Comparison of ENCODE assay signal across 8 cellular contexts in the genomic region with DNA sequence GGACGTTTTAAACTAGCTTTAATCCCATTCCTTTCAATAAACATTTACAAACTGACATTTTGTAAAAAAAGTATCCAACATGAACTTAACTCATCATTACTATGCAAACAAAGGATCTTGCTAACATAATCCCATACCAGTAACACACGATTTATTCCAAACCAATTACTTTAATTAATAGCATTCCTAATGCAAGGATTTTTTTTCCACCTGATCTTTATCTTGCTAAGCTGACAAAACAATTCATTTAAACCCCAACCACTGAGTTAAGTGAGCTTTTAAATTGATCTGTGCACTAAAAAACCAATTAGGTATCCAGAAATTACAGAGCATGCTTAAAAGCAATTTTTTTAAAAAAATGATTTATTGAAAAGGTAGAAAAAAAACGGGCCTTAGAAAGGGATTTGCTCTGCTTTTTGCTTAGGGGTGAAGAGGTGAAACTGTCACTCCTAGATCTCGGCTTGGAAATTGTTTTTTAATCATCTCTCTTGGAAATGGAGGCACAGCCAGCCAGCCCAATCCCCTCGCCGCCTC. TPM values are rescaled to one million over a fixed set of nuclear protein-coding genes. Genes with fewer than 3 reads are reported as not detected.
DNase-seq lines count a peak whose midpoint lies in the region; ATAC-seq, FAIRE-seq and TF ChIP-seq lines count a peak whose summit lies in the region.
"Had no signal": no experiment of that assay in that cellular context is flagged by ENCODE, and none has a peak within 500 bp of the region (broad histone marks: within the 10 kb centered on the region; RNA-seq: fewer than 3 reads in every experiment).

No MANE protein-coding gene starts in this region.

- peak overlapping the region; percentile 91 for H3K27ac Mint-ChIP-seq in activated T-helper 17 cell treated with anti-CD3 and anti-CD28 coated beads, Interleukin-2, amount 50 U/mL, for 72 hours

- no peaks in the 10 kb centered on the region for H3K9me3 Mint-ChIP-seq in activated T-helper 17 cell treated with anti-CD3 and anti-CD28 coated beads, Interleukin-2, amount 50 U/mL, for 72 hours
- H3K9me3 Mint-ChIP-seq: activated naive CD4-positive, alpha-beta T cell treated with anti-CD3 and anti-CD28 coated beads, Interleukin-2, amount 50 U/mL, for 72 hours had no signal

- peaks cover 53% of the 10 kb centered on the region for H3K36me3 Mint-ChIP-seq in activated T-helper 17 cell treated with anti-CD3 and anti-CD28 coated beads, Interleukin-2, amount 50 U/mL, for 72 hours (ENCODE audit: low read depth)

- ATAC-seq in activated T-helper 17 cell treated with anti-CD3 and anti-CD28 coated beads, Interleukin-2, amount 50 U/mL, for 72 hours (replicated peaks): no peak
- ATAC-seq in HG03378 (IDR thresholded peaks at IDR 0.05; ENCODE audit: unreplicated experiment): no peak

- H3K4me3 ChIP-seq in HUES64 (ENCODE audit: low read length) (peak overlapping the region; percentile 83), iPS-20b (ENCODE audit: low read length) (peak overlapping the region; percentile 80), stomach (peak overlapping the region; percentile 70 to 94 (median 86))

- TF ChIP-seq POLR2A in stomach (IDR thresholded peaks at IDR 0.05) (no peak), H54 (IDR thresholded peaks at IDR 0.05; ENCODE audit: low read depth, low read length) (no peak)

- H3K4me1 ChIP-seq in HUES64 (ENCODE audit: insufficient read depth, low read length) (peaks cover 16% of the 10 kb centered on the region), iPS-20b (ENCODE audit: insufficient read depth, low read length) (peaks cover 11% of the 10 kb centered on the region; the same call in 1 of the 2 replicates), stomach (peaks cover 0 to 55% (median 33%) of the 10 kb centered on the region in 4 donors)

- H3K4me1 Mint-ChIP-seq in activated T-helper 17 cell treated with anti-CD3 and anti-CD28 coated beads, Interleukin-2, amount 50 U/mL, for 72 hours: peaks cover 30% of the 10 kb centered on the region

- H3K36me3 ChIP-seq in HUES64 (ENCODE audit: insufficient read depth, low read length) (0 out of 2 replicates have a peak, but pooled peaks cover 2% of the 10 kb centered on the region), iPS-20b (ENCODE audit: insufficient read depth, low read depth, low read length) (peaks cover 6% of the 10 kb centered on the region; the same call in 1 of the 2 replicates), stomach (no peaks in the 10 kb centered on the region)

- WGBS in HUES64: 23% methylated on average over 6 of the region's 6 CpGs
- 33 to 51% (median 42%) methylated on average over 6 of the region's 6 CpGs for WGBS in stomach, 5 donors

- no peak for FAIRE-seq in H54 (lab: Jason Lieb, UNC)

- H3K9ac ChIP-seq in HUES64 (ENCODE audit: low read depth, low read length) (peak overlapping the region; percentile 75; the same call in 1 of the 2 replicates), iPS-20b (ENCODE audit: low read depth, low read length) (peak overlapping the region; percentile 77; the same call in 1 of the 2 replicates)

- DNase-seq in stomach (no peak), H54 (ENCODE audit: insufficient read length, low spot score) (no peak), NCI-H748 treated with DMSO at 0.1 percent for 48 hours (lab: John Stamatoyannopoulos, UW) (no peak)

- TF ChIP-seq EP300 in stomach (IDR thresholded peaks at IDR 0.05): no peak

- no peaks in the 10 kb centered on the region for H3K27me3 Mint-ChIP-seq in activated T-helper 17 cell treated with anti-CD3 and anti-CD28 coated beads, Interleukin-2, amount 50 U/mL, for 72 hours

- intact Hi-C loops in stomach (cut with DNase I; ENCODE audit: low total_unique reads): loop anchor here (5.0 kb wide), 1 partner anchor 64 kb away; no protein-coding TSS in a partner anchor

- H3K27ac ChIP-seq in HUES64 (ENCODE audit: low read depth, low read length): no peak overlapping the region
- H3K27ac ChIP-seq in iPS-20b (ENCODE audit: low read length): no peak overlapping the region
- H3K27ac ChIP-seq in stomach: peak overlapping the region in 4 of 5 donors; percentile 81 to 89 (median 85)

- no peak for TF ChIP-seq CTCF in stomach (IDR thresholded peaks at IDR 0.05)

- H3K27me3 ChIP-seq in HUES64 (ENCODE audit: insufficient read depth, low read length) (peaks cover 28% of the 10 kb centered on the region), iPS-20b (ENCODE audit: insufficient read depth, low read length) (peaks cover 33% of the 10 kb centered on the region), stomach (peaks cover 0 to 4% (median 0%) of the 10 kb centered on the region in 3 donors)

- H3K9me3 ChIP-seq in HUES64 (ENCODE audit: insufficient read depth, low read depth, low read length) (no peaks in the 10 kb centered on the region), iPS-20b (ENCODE audit: insufficient read depth, low read depth, low read length) (no peaks in the 10 kb centered on the region), stomach (no peaks in the 10 kb centered on the region)

- peak overlapping the region; percentile 94 for H3K4me3 Mint-ChIP-seq in activated T-helper 17 cell treated with anti-CD3 and anti-CD28 coated beads, Interleukin-2, amount 50 U/mL, for 72 hours

RNA-seq across cellular contexts. Expression of a gene that starts 1.2 kb away (rescaled TPM):
- polyA plus RNA-seq in HUES64 (2013, experiment 1 of 2): 7.7 TPM
- polyA plus RNA-seq in HUES64 (2013, experiment 2 of 2): 6.5 TPM
- total RNA-seq in activated T-helper 17 cell treated with anti-CD3 and anti-CD28 coated beads, Interleukin-2, amount 50 U/mL, for 72 hours: 10 to 100 TPM; 20.2 to 24.6 TPM
- total RNA-seq in stomach: 10 to 100 TPM in 4 of 5 donors, 1 to 10 TPM in 1; 1.8 to 43.7 (median 27.5) TPM
- 10 to 100 TPM; 12.5 to 16.5 (median 13.0) TPM for polyA plus RNA-seq in stomach

Comparison
In these comparisons a context has a peak if more than half of its experiments do, and no peak if none do; other contexts are left out.
1. H3K27ac ChIP-seq: peak in stomach (4 of 5); none in HUES64 (single experiment) and iPS-20b (single experiment).
2. Peak in every context shown above with its lines, with median percentiles within 50 percentile points of each other: H3K4me3 ChIP-seq.